ENCODE assay signal across 1 cellular context in the genomic region with DNA sequence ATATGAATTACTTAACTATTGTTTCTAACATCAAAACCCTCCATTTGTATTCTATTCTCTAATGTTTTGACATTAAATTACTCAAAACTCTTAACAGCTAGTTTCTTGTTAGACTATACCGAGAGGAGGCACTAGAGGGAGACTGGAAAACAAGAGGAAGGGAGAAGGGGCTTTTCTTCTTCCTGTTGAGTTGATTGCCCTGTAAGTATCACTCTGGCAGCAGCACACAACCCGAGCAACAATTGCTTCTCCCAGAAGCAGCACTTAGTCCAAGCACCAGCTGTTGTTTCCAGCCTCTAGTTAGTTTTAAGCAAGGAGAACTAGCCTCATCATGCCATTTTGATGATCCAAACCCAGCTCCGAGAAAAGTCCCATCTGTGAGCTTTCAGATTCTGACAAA.
TF ChIP-seq lines count a peak whose summit lies in the region.

No MANE protein-coding gene starts in this region.

TF ChIP-seq in A549, 52 proteins besides CTCF, POLR2A, EP300 and RAD21 (continued from another document):
- TF ChIP-seq, protein P1, sequence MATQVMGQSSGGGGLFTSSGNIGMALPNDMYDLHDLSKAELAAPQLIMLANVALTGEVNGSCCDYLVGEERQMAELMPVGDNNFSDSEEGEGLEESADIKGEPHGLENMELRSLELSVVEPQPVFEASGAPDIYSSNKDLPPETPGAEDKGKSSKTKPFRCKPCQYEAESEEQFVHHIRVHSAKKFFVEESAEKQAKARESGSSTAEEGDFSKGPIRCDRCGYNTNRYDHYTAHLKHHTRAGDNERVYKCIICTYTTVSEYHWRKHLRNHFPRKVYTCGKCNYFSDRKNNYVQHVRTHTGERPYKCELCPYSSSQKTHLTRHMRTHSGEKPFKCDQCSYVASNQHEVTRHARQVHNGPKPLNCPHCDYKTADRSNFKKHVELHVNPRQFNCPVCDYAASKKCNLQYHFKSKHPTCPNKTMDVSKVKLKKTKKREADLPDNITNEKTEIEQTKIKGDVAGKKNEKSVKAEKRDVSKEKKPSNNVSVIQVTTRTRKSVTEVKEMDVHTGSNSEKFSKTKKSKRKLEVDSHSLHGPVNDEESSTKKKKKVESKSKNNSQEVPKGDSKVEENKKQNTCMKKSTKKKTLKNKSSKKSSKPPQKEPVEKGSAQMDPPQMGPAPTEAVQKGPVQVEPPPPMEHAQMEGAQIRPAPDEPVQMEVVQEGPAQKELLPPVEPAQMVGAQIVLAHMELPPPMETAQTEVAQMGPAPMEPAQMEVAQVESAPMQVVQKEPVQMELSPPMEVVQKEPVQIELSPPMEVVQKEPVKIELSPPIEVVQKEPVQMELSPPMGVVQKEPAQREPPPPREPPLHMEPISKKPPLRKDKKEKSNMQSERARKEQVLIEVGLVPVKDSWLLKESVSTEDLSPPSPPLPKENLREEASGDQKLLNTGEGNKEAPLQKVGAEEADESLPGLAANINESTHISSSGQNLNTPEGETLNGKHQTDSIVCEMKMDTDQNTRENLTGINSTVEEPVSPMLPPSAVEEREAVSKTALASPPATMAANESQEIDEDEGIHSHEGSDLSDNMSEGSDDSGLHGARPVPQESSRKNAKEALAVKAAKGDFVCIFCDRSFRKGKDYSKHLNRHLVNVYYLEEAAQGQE (IDR thresholded peaks at IDR 0.05) = no peak
- TF ChIP-seq ESRRA (IDR thresholded peaks at IDR 0.05; ENCODE audit: borderline replicate concordance, low read length) (no peak), CHD4 (IDR thresholded peaks at IDR 0.05; ENCODE audit: borderline replicate concordance) (no peak), HOXA7 (CRISPR knock-in tag; IDR thresholded peaks at IDR 0.05) (no peak), FOXS1 (CRISPR knock-in tag; IDR thresholded peaks at IDR 0.05) (no peak)
